Comparison of ENCODE assay signal across 11 cellular contexts in the genomic region with DNA sequence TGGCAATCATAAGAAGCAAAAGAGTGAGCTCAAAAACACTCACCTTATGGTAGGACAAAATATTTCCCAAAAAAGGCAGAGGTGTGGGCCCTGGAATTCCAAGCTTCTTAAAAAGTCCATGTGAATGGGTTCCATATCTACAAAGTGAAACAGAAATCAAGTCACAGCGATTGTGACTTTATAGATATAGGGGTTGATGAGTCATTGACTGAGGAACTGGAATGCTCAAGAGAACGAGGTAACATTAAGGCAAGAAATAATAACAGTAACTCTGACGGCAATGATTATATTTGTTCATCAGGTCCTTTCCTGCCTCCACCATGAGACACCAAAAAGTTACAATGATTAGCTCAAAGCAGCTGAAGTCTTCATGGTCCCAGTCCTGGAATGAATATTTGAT. TPM values are rescaled to one million over a fixed set of nuclear protein-coding genes. Genes with fewer than 3 reads are reported as not detected.
"Had no signal": no experiment of that assay in that cellular context is flagged by ENCODE, and none has a peak within 500 bp of the region (broad histone marks: within the 10 kb centered on the region; RNA-seq: fewer than 3 reads in every experiment).

No MANE protein-coding gene starts in this region.

- H3K9me3 ChIP-seq: HAP-1 had no signal

- H3K36me3 ChIP-seq: HAP-1 had no signal

- H3K9ac ChIP-seq: GM23248 had no signal

- H3K4me1 ChIP-seq: HAP-1 had no signal

- H3K4me3 ChIP-seq: GM23248, HAP-1 had no signal

- DNase-seq: GM23248, GOT3, H7, HFFc6, KG1 had no signal

- FAIRE-seq: HTR-8/SVneo had no signal

- ATAC-seq: HCT116 had no signal

- H3K27ac ChIP-seq: GM23248 had no signal

- H2AFZ ChIP-seq: GM23248 had no signal

RNA-seq across cellular contexts. Expression of a gene that starts 4.0 kb away (rescaled TPM):
- total RNA-seq: GM23248, H4, H7, HFFc6, HT-29 had no signal
- polyA plus RNA-seq: GM23248, IgD-negative memory B cell had no signal

RNA-seq across cellular contexts. Expression of a gene that starts 45.0 kb away (rescaled TPM):
- total RNA-seq: GM23248, H4, H7, HT-29 had no signal
- polyA plus RNA-seq: GM23248, IgD-negative memory B cell had no signal

RNA-seq across cellular contexts. Expression of a gene that starts 47.9 kb away (rescaled TPM):
- total RNA-seq: GM23248, H4, H7, HFFc6, HT-29 had no signal
- polyA plus RNA-seq: GM23248, IgD-negative memory B cell had no signal
